ENCODE assay signal across 8 cellular contexts in the genomic region with DNA sequence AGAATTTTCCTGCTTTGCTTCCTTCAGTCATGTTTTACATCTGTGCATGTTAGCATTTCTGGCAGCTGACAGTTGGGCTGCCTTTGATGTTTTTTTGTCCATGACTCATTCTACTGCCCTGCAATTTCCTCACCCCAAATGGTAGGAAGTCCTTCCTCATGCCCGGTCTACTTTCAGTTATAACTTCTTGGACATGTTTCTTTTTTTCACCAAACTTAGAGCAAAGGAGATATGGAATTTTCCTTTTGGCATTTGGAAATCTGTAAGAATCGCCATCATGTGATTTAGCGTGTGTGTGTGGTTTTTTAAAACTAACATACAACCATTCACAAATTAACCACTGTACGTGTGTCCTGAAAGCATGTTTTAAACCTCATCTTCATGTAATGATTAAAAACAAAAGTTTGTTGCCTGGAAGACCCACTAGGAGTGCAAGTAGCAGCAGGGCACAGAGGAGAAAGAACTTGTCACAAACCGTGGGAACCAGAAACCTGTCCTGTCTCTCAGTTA.
DNase-seq lines count a peak whose midpoint lies in the region; ATAC-seq lines count a peak whose summit lies in the region.

No MANE protein-coding gene starts in this region.

- H3K27me3 Mint-ChIP-seq in stimulated activated naive B cell treated with anti-CD40 and anti-IgM and Interleukin-4, amounts not matched to agents 10 μg/mL and 1 μg/mL and 100 μg/mL, for 72 hours = no peaks in the 10 kb centered on the region
- H3K27me3 Mint-ChIP-seq in stimulated activated memory B cell treated with anti-CD40 and anti-IgM and Interleukin-4, amounts not matched to agents 10 μg/mL and 1 μg/mL and 100 μg/mL, for 72 hours = no peaks in the 10 kb centered on the region

- H3K4me1 Mint-ChIP-seq in stimulated activated naive B cell treated with anti-CD40 and anti-IgM and Interleukin-4, amounts not matched to agents 10 μg/mL and 1 μg/mL and 100 μg/mL, for 72 hours = no peaks in the 10 kb centered on the region
- H3K4me1 Mint-ChIP-seq in stimulated activated memory B cell treated with anti-CD40 and anti-IgM and Interleukin-4, amounts not matched to agents 10 μg/mL and 1 μg/mL and 100 μg/mL, for 72 hours = no peaks in the 10 kb centered on the region

- DNase-seq in AML-193 (lab: John Stamatoyannopoulos, UW) = peak; percentile 69 to 73
- DNase-seq in Jurkat, Clone E6-1 (ENCODE audit: low read depth, low spot score) = peak; percentile 28
- peak; percentile 54 for DNase-seq in epidermal melanocyte (ENCODE audit: insufficient read length, low spot score)
- DNase-seq in stimulated activated naive B cell treated with anti-CD40 and anti-IgM and Interleukin-4, amounts not matched to agents 10 μg/mL and 1 μg/mL and 100 μg/mL, for 72 hours = no peak
- no peak for DNase-seq in NCI-H2196 treated with DMSO at 0.1 percent for 48 hours (lab: John Stamatoyannopoulos, UW; ENCODE audit: unreplicated experiment)
- DNase-seq in NCI-H1436 (lab: John Stamatoyannopoulos, UW) = no peak

- H3K4me3 ChIP-seq in Jurkat, Clone E6-1 (ENCODE audit: low read length) = no peak overlapping the region

- H3K36me3 Mint-ChIP-seq in stimulated activated naive B cell treated with anti-CD40 and anti-IgM and Interleukin-4, amounts not matched to agents 10 μg/mL and 1 μg/mL and 100 μg/mL, for 72 hours = no peaks in the 10 kb centered on the region
- H3K36me3 Mint-ChIP-seq in stimulated activated memory B cell treated with anti-CD40 and anti-IgM and Interleukin-4, amounts not matched to agents 10 μg/mL and 1 μg/mL and 100 μg/mL, for 72 hours = no peaks in the 10 kb centered on the region

- no peak overlapping the region for H3K27ac Mint-ChIP-seq in stimulated activated naive B cell treated with anti-CD40 and anti-IgM and Interleukin-4, amounts not matched to agents 10 μg/mL and 1 μg/mL and 100 μg/mL, for 72 hours
- no peak overlapping the region for H3K27ac Mint-ChIP-seq in stimulated activated memory B cell treated with anti-CD40 and anti-IgM and Interleukin-4, amounts not matched to agents 10 μg/mL and 1 μg/mL and 100 μg/mL, for 72 hours

- no peak overlapping the region for H3K4me3 Mint-ChIP-seq in stimulated activated naive B cell treated with anti-CD40 and anti-IgM and Interleukin-4, amounts not matched to agents 10 μg/mL and 1 μg/mL and 100 μg/mL, for 72 hours
- H3K4me3 Mint-ChIP-seq in stimulated activated memory B cell treated with anti-CD40 and anti-IgM and Interleukin-4, amounts not matched to agents 10 μg/mL and 1 μg/mL and 100 μg/mL, for 72 hours = no peak overlapping the region

- no peaks in the 10 kb centered on the region for H3K9me3 Mint-ChIP-seq in stimulated activated naive B cell treated with anti-CD40 and anti-IgM and Interleukin-4, amounts not matched to agents 10 μg/mL and 1 μg/mL and 100 μg/mL, for 72 hours
- no peaks in the 10 kb centered on the region for H3K9me3 Mint-ChIP-seq in stimulated activated memory B cell treated with anti-CD40 and anti-IgM and Interleukin-4, amounts not matched to agents 10 μg/mL and 1 μg/mL and 100 μg/mL, for 72 hours

- ATAC-seq in GM19372 (IDR thresholded peaks at IDR 0.05; ENCODE audit: low read depth, unreplicated experiment) = peak; percentile 63
- ATAC-seq in stimulated activated naive B cell treated with anti-CD40 and anti-IgM and Interleukin-4, amounts not matched to agents 10 μg/mL and 1 μg/mL and 100 μg/mL, for 72 hours (replicated peaks) = no peak
- ATAC-seq in stimulated activated memory B cell treated with anti-CD40 and anti-IgM and Interleukin-4, amounts not matched to agents 10 μg/mL and 1 μg/mL and 100 μg/mL, for 72 hours = no peak

Comparison
In these comparisons a context has a peak if more than half of its experiments do, and no peak if none do; other contexts are left out.
1. DNase-seq: peak in AML-193 (2 of 2), Jurkat, Clone E6-1 (single experiment) and epidermal melanocyte (single experiment); none in stimulated activated naive B cell treated with anti-CD40 and anti-IgM and Interleukin-4, amounts not matched to agents 10 μg/mL and 1 μg/mL and 100 μg/mL, for 72 hours (single experiment), NCI-H2196 treated with DMSO at 0.1 percent for 48 hours (single experiment) and NCI-H1436 (single experiment).